In the genomic region with DNA sequence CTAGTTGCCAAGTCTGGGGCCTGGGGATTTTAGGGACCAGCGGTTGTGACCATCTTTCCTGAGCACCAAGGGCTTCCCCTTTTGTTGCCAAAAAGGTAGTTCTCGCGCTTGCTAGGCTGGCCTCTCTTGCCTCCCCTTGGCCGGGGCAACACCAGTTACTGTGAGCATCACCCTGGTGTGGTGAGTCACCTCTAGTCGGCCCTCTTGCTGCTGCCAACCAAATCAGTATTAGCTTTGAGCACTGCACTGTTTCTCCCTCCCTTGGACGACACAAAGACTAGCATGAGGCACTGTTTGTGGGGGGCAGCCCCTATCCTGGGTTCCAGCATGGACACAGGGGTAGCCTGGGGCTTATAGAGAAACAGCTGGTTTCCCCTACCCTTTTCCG, we compare ENCODE assay signal across 17 cellular contexts. TPM values are rescaled to one million over a fixed set of nuclear protein-coding genes. Genes with fewer than 3 reads are reported as not detected.
A peak's percentile ranks its signal among the peaks of the same experiment; 100 is the strongest.
DNase-seq lines count a peak whose midpoint lies in the region; ATAC-seq, FAIRE-seq and TF ChIP-seq lines count a peak whose summit lies in the region.
"Had no signal": no experiment of that assay in that cellular context is flagged by ENCODE, and none has a peak within 500 bp of the region (broad histone marks: within the 10 kb centered on the region; RNA-seq: fewer than 3 reads in every experiment).

No MANE protein-coding gene starts in this region.

- intact Hi-C loops in left ventricle myocardium superior (cut with micrococcal nuclease): no loop called here
- intact Hi-C loops in cardiac septum (cut with DNase I): no loop called here
- intact Hi-C loops in aorta (cut with DNase I): loop anchor here in 1 of 2 donors (5.0 kb wide), 1 partner anchor 138 kb away; no protein-coding TSS in a partner anchor

- H3K9me3 ChIP-seq in right atrium auricular region: no peaks in the 10 kb centered on the region
- H3K9me3 ChIP-seq in aorta (ENCODE audit: control insufficient read depth, low read length): no peaks in the 10 kb centered on the region
- H3K9me3 ChIP-seq: transverse colon had no signal

- 10 to 15% methylated on average over 7 of the region's 7 CpGs for WGBS in aorta, 2 donors

- peaks cover 0 to 26% of the 10 kb centered on the region in 2 donors for H3K4me1 ChIP-seq in right atrium auricular region
- H3K4me1 ChIP-seq in aorta (ENCODE audit: control insufficient read depth in 1 of 2, insufficient read depth in 2 of 2, low read length in 2 of 2): no peaks in the 10 kb centered on the region

- no peak for DNase-seq in left ventricle myocardium superior
- no peak for DNase-seq in cardiac septum (ENCODE audit: low spot score)
- peak; percentile 5 for DNase-seq in astrocyte of the cerebellum (ENCODE audit: low read depth)
- no peak for DNase-seq in right atrium auricular region (ENCODE audit: low spot score)
- DNase-seq in aorta: peak; percentile 75 to 82
- no peak for DNase-seq in frontal cortex (ENCODE audit: low spot score in 2 of 2)
- no peak for DNase-seq in activated effector memory CD4-positive, alpha-beta T cell treated with Interleukin-2 at 50 U/mL for 16 hours
- DNase-seq in NK-92 (lab: John Stamatoyannopoulos, UW; ENCODE audit: unreplicated experiment): no peak
- DNase-seq: activated CD4-positive, alpha-beta T cell treated with anti-CD3 and anti-CD28 coated beads for 36 hours; activated T-cell treated with anti-CD3 and anti-CD28 coated beads, Interleukin-2, amount 50 U/mL, for 24 hours; NCI-H1105 treated with DMSO at 0.1 percent for 48 hours; NCI-H446; transverse colon had no signal

- H3K27ac ChIP-seq in right atrium auricular region (peak overlapping the region; percentile 28 to 47), aorta (ENCODE audit: low read depth in 1 of 2, low read length in 2 of 2) (no peak overlapping the region)

- TF ChIP-seq CTCF in astrocyte of the cerebellum (IDR thresholded peaks at IDR 0.05; ENCODE audit: low read depth, low read length, missing control alignments) (no peak), right atrium auricular region (IDR thresholded peaks at IDR 0.05) (no peak)

- H3K36me3 ChIP-seq in right atrium auricular region (peaks cover 93% of the 10 kb centered on the region), aorta (ENCODE audit: control insufficient read depth in 1 of 2, insufficient read depth in 2 of 2, low read length in 1 of 2) (peaks cover 0 to 13% of the 10 kb centered on the region in 2 donors)

- no peaks in the 10 kb centered on the region for H3K27me3 ChIP-seq in right atrium auricular region
- H3K27me3 ChIP-seq in aorta (ENCODE audit: control insufficient read depth in 1 of 2, insufficient read depth in 2 of 2, low read length in 1 of 2): no peaks in the 10 kb centered on the region

- H3K4me3 ChIP-seq in astrocyte of the cerebellum (ENCODE audit: low read depth, low read length) (no peak overlapping the region), right atrium auricular region (no peak overlapping the region), aorta (ENCODE audit: low read length in 2 of 2) (no peak overlapping the region)
- H3K4me3 ChIP-seq: transverse colon had no signal

- ATAC-seq in left ventricle myocardium superior (peak; percentile 3), aorta (ENCODE audit: low FRiP score) (peak; percentile 40)
- ATAC-seq: activated CD4-positive, alpha-beta T cell treated with anti-CD3 and anti-CD28 coated beads for 36 hours had no signal

- no peak for FAIRE-seq in frontal cortex (lab: Jason Lieb, UNC)
- FAIRE-seq: D721Med had no signal

- in situ Hi-C loops in astrocyte of the cerebellum (cut with HindIII; ENCODE audit: low sequenced_read_pairs): no loop called here

RNA-seq across cellular contexts. Expression of gene SYDE1, which starts 6.9 kb away (rescaled TPM):
- 15.1 TPM for total RNA-seq in left ventricle myocardium superior
- total RNA-seq in cardiac septum: 16.4 TPM
- 10 to 100 TPM; 17.3 to 28.9 TPM for total RNA-seq in right atrium auricular region
- 10 to 100 TPM; 49.9 to 53.5 TPM for total RNA-seq in aorta
- 10 to 100 TPM; 11.4 to 35.8 TPM for polyA plus RNA-seq in aorta
- 1.2 TPM for total RNA-seq in frontal cortex
- total RNA-seq: OCI-LY7 had no signal

RNA-seq across cellular contexts. Expression of gene OR1I1, which starts 32.1 kb away (rescaled TPM):
- total RNA-seq in left ventricle myocardium superior: not detected
- total RNA-seq in cardiac septum: not detected
- total RNA-seq in right atrium auricular region: not detected
- total RNA-seq in aorta: not detected
- under 1 TPM in 1 of 2 donors, not detected in 1; 0.13 TPM for polyA plus RNA-seq in aorta
- total RNA-seq in frontal cortex: under 0.01 TPM
- total RNA-seq: activated CD4-positive, alpha-beta T cell treated with anti-CD3 and anti-CD28 coated beads for 36 hours; mesenteric fat pad; OCI-LY7; omental fat pad; transverse colon had no signal

Comparison
In these comparisons a context has a peak if more than half of its experiments do, and no peak if none do; other contexts are left out.
1. DNase-seq: peak in astrocyte of the cerebellum (single experiment) and aorta (2 of 2); none in left ventricle myocardium superior (single experiment), cardiac septum (single experiment), right atrium auricular region (single experiment), frontal cortex (0 of 2), activated effector memory CD4-positive, alpha-beta T cell treated with Interleukin-2 at 50 U/mL for 16 hours (single experiment) and NK-92 (single experiment).
2. H3K27ac ChIP-seq: peak in right atrium auricular region (2 of 2); none in aorta (0 of 2).